16 cellular contexts compared by ENCODE assay signal in the genomic region with DNA sequence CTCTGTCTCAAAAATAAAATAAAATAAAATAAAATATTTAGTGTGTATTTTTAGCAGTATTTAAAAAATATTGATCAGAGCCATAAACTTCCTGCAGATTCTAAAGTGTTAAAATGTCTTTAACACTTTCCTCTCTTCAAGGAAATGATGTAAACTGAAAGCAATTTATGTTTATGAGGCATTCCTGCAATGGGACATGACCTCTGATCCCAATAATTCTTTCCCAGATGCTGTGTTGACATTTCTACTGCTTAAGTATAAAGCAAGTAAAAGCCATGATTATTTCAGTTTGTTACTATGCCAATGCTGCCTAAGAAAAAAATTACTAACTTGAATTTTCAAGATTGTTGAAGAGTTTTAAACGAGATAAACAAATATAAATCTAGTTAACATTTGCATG. TPM values are rescaled to one million over a fixed set of nuclear protein-coding genes. Genes with fewer than 3 reads are reported as not detected.
DNase-seq lines count a peak whose midpoint lies in the region; ATAC-seq, FAIRE-seq and TF ChIP-seq lines count a peak whose summit lies in the region.
"Had no signal": no experiment of that assay in that cellular context is flagged by ENCODE, and none has a peak within 500 bp of the region (broad histone marks: within the 10 kb centered on the region; RNA-seq: fewer than 3 reads in every experiment).

No MANE protein-coding gene starts in this region.

- TF ChIP-seq CTCF in AG10803 (conservative IDR thresholded peaks at IDR 0.05; ENCODE audit: low read length) (no peak), LNCaP clone FGC (IDR thresholded peaks at IDR 0.05; ENCODE audit: control insufficient read depth, extremely low read depth, insufficient read depth) (no peak), bronchial epithelial cell (IDR thresholded peaks at IDR 0.05; ENCODE audit: insufficient read depth, low read length, severe bottlenecking) (no peak), lower lobe of right lung (IDR thresholded peaks at IDR 0.05) (no peak)

- no peak for ATAC-seq in lower lobe of right lung
- ATAC-seq in GM21423 (IDR thresholded peaks at IDR 0.05; ENCODE audit: unreplicated experiment): no peak
- ATAC-seq in HG02981 (IDR thresholded peaks at IDR 0.05; ENCODE audit: unreplicated experiment): no peak
- ATAC-seq: activated CD8-positive, alpha-beta T cell treated with anti-CD3 and anti-CD28 coated beads, Interleukin-2, amount 10 ng/mL, durations not matched to agents 7 days and 5 days had no signal

- no peak overlapping the region for H3K4me3 ChIP-seq in AG10803 (ENCODE audit: low read length)
- H3K4me3 ChIP-seq in LNCaP clone FGC (ENCODE audit: low read depth, low read length): no peak overlapping the region
- H3K4me3 ChIP-seq in bronchial epithelial cell (ENCODE audit: low read depth, low read length): no peak overlapping the region
- H3K4me3 ChIP-seq in lower lobe of right lung: no peak overlapping the region

- FAIRE-seq in bronchial epithelial cell (lab: Jason Lieb, UNC): no peak
- FAIRE-seq: H54 had no signal

- DNase-seq in AG10803 (ENCODE audit: low read depth): peak; percentile 86
- peak; percentile 76 for DNase-seq in LNCaP clone FGC (ENCODE audit: low read depth)
- DNase-seq in bronchial epithelial cell (ENCODE audit: low read depth): peak; percentile 12
- no peak for DNase-seq in lower lobe of right lung
- no peak for DNase-seq in NCI-H446 treated with DMSO at 0.1 percent for 48 hours (lab: John Stamatoyannopoulos, UW)
- no peak for DNase-seq in NCI-H345 (lab: John Stamatoyannopoulos, UW)
- DNase-seq: activated CD8-positive, alpha-beta T cell treated with anti-CD3 and anti-CD28 coated beads, Interleukin-2, amount 10 ng/mL, durations not matched to agents 7 days and 5 days; Calu3; hypothalamus; NCI-H1694 treated with DMSO at 0.1 percent for 48 hours; stimulated activated CD4-positive, alpha-beta T cell treated with anti-CD3 and anti-CD28 coated beads, Interleukin-2, amount 100 ng/mL, for 48 hours had no signal

- intact Hi-C loops in lower lobe of right lung (cut with DNase I): no loop called here

- no peaks in the 10 kb centered on the region for H3K9me3 ChIP-seq in lower lobe of right lung
- H3K9me3 ChIP-seq: ascending aorta, thoracic aorta had no signal

- no peaks in the 10 kb centered on the region for H3K36me3 ChIP-seq in bronchial epithelial cell (ENCODE audit: control insufficient read depth, insufficient read depth, low read length)
- H3K36me3 ChIP-seq in lower lobe of right lung: no peaks in the 10 kb centered on the region
- H3K36me3 ChIP-seq: ascending aorta, thoracic aorta had no signal

- H3K27me3 ChIP-seq in bronchial epithelial cell (ENCODE audit: control insufficient read depth, insufficient read depth, low read length) (no peaks in the 10 kb centered on the region), lower lobe of right lung (ENCODE audit: low read depth) (no peaks in the 10 kb centered on the region)
- H3K27me3 ChIP-seq: ascending aorta had no signal

- peaks cover 24% of the 10 kb centered on the region for H3K4me1 ChIP-seq in lower lobe of right lung

- peak overlapping the region; percentile 31 for H3K27ac ChIP-seq in lower lobe of right lung

RNA-seq across cellular contexts. Expression of a gene that starts 29.0 kb away (rescaled TPM):
- 9.5 and 14.7 TPM in 2 replicates for total RNA-seq in bronchial epithelial cell
- total RNA-seq in lower lobe of right lung: 14.6 TPM

Comparison
In these comparisons a context has a peak if more than half of its experiments do, and no peak if none do; other contexts are left out.
1. DNase-seq: peak in AG10803 (single experiment), LNCaP clone FGC (single experiment) and bronchial epithelial cell (single experiment); none in lower lobe of right lung (single experiment), NCI-H446 treated with DMSO at 0.1 percent for 48 hours (single experiment) and NCI-H345 (single experiment).